Comparison of ENCODE assay signal across 13 cellular contexts in the genomic region with DNA sequence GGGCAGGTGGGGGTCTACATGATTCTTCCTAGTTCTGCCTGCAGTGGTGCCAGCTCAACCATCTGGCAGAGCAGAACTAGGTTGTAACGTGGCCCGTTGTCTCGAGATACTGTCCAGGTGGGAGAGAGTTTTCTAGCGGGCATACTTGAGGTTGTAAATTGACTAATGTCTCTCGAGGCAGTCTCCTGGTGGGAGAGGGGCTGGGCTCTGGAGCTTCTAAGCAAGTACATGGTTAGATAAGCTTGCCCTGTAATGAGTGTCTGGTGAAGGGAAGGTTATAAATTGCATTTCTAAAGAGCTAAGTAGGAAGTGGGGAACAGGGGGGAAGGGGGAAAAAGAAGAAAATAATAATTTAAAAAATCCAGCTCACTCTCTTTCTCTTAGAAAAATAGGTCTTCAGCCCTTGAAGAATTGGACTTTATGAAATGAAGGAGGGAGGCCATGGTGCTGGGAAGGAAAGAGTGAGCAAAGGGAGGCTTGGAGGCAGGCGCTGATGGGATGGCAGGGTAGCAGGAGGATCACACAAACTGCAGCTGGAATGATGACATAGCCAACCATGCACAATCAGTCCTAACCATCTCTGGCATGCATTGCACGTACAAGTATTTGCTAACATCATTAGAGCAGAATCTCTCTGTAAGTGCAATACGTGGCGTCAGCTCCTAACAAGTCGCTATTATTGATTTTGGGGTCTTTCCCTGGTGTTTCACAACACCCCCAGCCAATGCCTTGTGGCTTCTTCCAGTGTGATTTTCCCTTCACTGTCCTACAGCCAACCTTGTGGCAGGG. TPM values are rescaled to one million over a fixed set of nuclear protein-coding genes. Genes with fewer than 3 reads are reported as not detected.
DNase-seq lines count a peak whose midpoint lies in the region; ATAC-seq and TF ChIP-seq lines count a peak whose summit lies in the region.
"Had no signal": no experiment of that assay in that cellular context is flagged by ENCODE, and none has a peak within 500 bp of the region (broad histone marks: within the 10 kb centered on the region; RNA-seq: fewer than 3 reads in every experiment).

No MANE protein-coding gene starts in this region.

- CTCF ChIA-PET in MCF 10A (lab: Yijun Ruan, JAX), result interaction anchor here (0.6 to 10.2 kb wide), 23 partner anchors 11 to 714 kb away, joined by 3 to 298 read pairs (median 4); a partner anchor contains a TSS

- H3K36me3 Mint-ChIP-seq in T-helper 17 cell (ENCODE audit: low read depth) (peaks cover 1% of the 10 kb centered on the region), MCF 10A (ENCODE audit: insufficient read depth, unreplicated experiment) (peaks cover 5% of the 10 kb centered on the region)

- no peak overlapping the region for H3K4me3 Mint-ChIP-seq in T-helper 17 cell
- no peak overlapping the region for H3K4me3 Mint-ChIP-seq in MCF 10A (ENCODE audit: unreplicated experiment)
- H3K4me3 Mint-ChIP-seq: activated CD4-positive, alpha-beta memory T cell treated with anti-CD3 and anti-CD28 coated beads, Interleukin-2, amount 10 ng/mL, durations not matched to agents 7 days and 5 days; naive B cell had no signal

- intact Hi-C loops in sciatic nerve (cut with DNase I) (loop anchor here (10.0 kb wide), 2 partner anchors 270 to 710 kb away; no protein-coding TSS in a partner anchor), Right ventricle myocardium inferior (cut with DNase I) (no loop called here), MCF 10A (cut with micrococcal nuclease) (loop anchor here (2.0 to 10.0 kb wide), 2 partner anchors 218 to 710 kb away; no protein-coding TSS in a partner anchor)

- DNase-seq in EH (ENCODE audit: low read depth) (peak; percentile 89), T-helper 17 cell (no peak), globus pallidus (ENCODE audit: low spot score) (peak; percentile 84), sciatic nerve (ENCODE audit: low spot score) (no peak), Right ventricle myocardium inferior (ENCODE audit: missing footprints) (no peak), MCF 10A (ENCODE audit: unreplicated experiment) (no peak)
- DNase-seq: activated CD4-positive, alpha-beta memory T cell treated with anti-CD3 and anti-CD28 coated beads, Interleukin-2, amount 10 ng/mL, durations not matched to agents 7 days and 5 days; activated naive CD4-positive, alpha-beta T cell treated with Interleukin-2 at 50 U/mL for 16 hours; DMS153; naive B cell; NCI-H774 had no signal

- no TSS peak for BruUV-seq in MCF 10A (replicated peaks; lab: Mats Ljungman, UMichigan)

- peaks cover 4% of the 10 kb centered on the region for H3K9me3 ChIP-seq in T-helper 17 cell (ENCODE audit: control insufficient read depth, low read length, poor library complexity, severe bottlenecking)

- H3K27ac Mint-ChIP-seq in T-helper 17 cell (peak overlapping the region; percentile 47), MCF 10A (ENCODE audit: low read depth, unreplicated experiment) (no peak overlapping the region)
- H3K27ac Mint-ChIP-seq: activated CD4-positive, alpha-beta memory T cell treated with anti-CD3 and anti-CD28 coated beads, Interleukin-2, amount 10 ng/mL, durations not matched to agents 7 days and 5 days had no signal

- H3K27me3 Mint-ChIP-seq in T-helper 17 cell (peaks cover 6% of the 10 kb centered on the region), MCF 10A (ENCODE audit: insufficient read depth, unreplicated experiment) (no peaks in the 10 kb centered on the region)
- H3K27me3 Mint-ChIP-seq: activated CD4-positive, alpha-beta memory T cell treated with anti-CD3 and anti-CD28 coated beads, Interleukin-2, amount 10 ng/mL, durations not matched to agents 7 days and 5 days had no signal

- POLR2A ChIA-PET in MCF 10A (lab: Yijun Ruan, JAX), result interaction anchor here (1.6 to 2.1 kb wide), 4 partner anchors 49 to 176 kb away, joined by 5 to 8 read pairs (median 5); no protein-coding TSS in a partner anchor

- TF ChIP-seq CTCF in MCF 10A (IDR thresholded peaks at IDR 0.05; ENCODE audit: unreplicated experiment), result no peak

- no peaks in the 10 kb centered on the region for H3K9me3 Mint-ChIP-seq in MCF 10A (ENCODE audit: unreplicated experiment)

- H3K4me1 Mint-ChIP-seq in T-helper 17 cell (no peaks in the 10 kb centered on the region), MCF 10A (ENCODE audit: insufficient read depth, unreplicated experiment) (peaks cover 19% of the 10 kb centered on the region)
- H3K4me1 Mint-ChIP-seq: activated CD4-positive, alpha-beta memory T cell treated with anti-CD3 and anti-CD28 coated beads, Interleukin-2, amount 10 ng/mL, durations not matched to agents 7 days and 5 days; naive B cell had no signal

- ATAC-seq in T-helper 17 cell (no peak), sciatic nerve (peak; percentile 84), GM19467 (IDR thresholded peaks at IDR 0.05; ENCODE audit: unreplicated experiment) (no peak), Right ventricle myocardium inferior (no peak), GM18520 (IDR thresholded peaks at IDR 0.05; ENCODE audit: unreplicated experiment) (no peak)

RNA-seq across cellular contexts. Expression of a gene that starts 18.3 kb away (rescaled TPM):
- total RNA-seq in T-helper 17 cell, result not detected
- 3.6 TPM for total RNA-seq in sciatic nerve
- total RNA-seq in Right ventricle myocardium inferior, result not detected
- 0.32 and 0.51 TPM in 2 replicates for total RNA-seq in MCF 10A (2022)
- total RNA-seq: activated CD4-positive, alpha-beta memory T cell treated with anti-CD3 and anti-CD28 coated beads, Interleukin-2, amount 10 ng/mL, durations not matched to agents 7 days and 5 days had no signal

Comparison
In these comparisons a context has a peak if more than half of its experiments do, and no peak if none do; other contexts are left out.
1. DNase-seq: peak in EH (single experiment) and globus pallidus (single experiment); none in T-helper 17 cell (0 of 3), sciatic nerve (single experiment), Right ventricle myocardium inferior (single experiment) and MCF 10A (single experiment).